Comparison of ENCODE assay signal across 34 cellular contexts in the genomic region with DNA sequence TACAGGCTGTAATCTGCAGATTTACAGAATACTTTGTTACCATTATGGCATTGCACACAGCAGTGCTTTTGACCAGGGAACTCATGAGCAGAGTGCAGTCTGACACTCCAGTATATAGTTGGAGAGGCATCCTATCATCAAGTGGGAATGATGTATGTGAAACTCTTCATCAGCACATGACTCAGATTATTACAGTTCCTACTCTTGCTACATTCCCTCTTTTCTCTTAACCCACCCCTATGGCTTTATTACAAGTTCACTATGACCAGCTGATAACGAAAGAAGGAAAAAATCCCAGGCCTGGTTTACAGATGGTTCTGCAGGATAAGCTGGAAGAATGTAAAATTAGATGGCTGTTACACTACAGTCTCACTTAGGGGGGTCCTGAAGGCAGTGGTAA.
"Had no signal": no experiment of that assay in that cellular context is flagged by ENCODE, and none has a peak within 500 bp of the region (broad histone marks: within the 10 kb centered on the region; RNA-seq: fewer than 3 reads in every experiment).

No MANE protein-coding gene starts in this region.

- H3K4me3 ChIP-seq: ascending aorta had no signal

- H3K27ac ChIP-seq: ascending aorta, VCaP had no signal

- H3K27me3 ChIP-seq: ascending aorta had no signal

- H3K4me1 ChIP-seq: ascending aorta had no signal

- H3K27ac Mint-ChIP-seq: activated B cell treated with CpG ODN at 0.5 μM for 24 hours; activated CD4-positive, alpha-beta memory T cell treated with anti-CD3 and anti-CD28 coated beads, Interleukin-2, amount 10 ng/mL, durations not matched to agents 7 days and 5 days; activated CD4-positive, alpha-beta T cell treated with anti-CD3 and anti-CD28 coated beads, Interleukin-2, amount 10 ng/mL, durations not matched to agents 7 days and 5 days; activated CD8-positive, alpha-beta memory T cell treated with anti-CD3 and anti-CD28 coated beads, Interleukin-2, amount 10 ng/mL, durations not matched to agents 7 days and 5 days; activated CD8-positive, alpha-beta T cell treated with anti-CD3 and anti-CD28 coated beads, Interleukin-2, amount 10 ng/mL, durations not matched to agents 7 days and 5 days; activated naive CD4-positive, alpha-beta T cell treated with anti-CD3 and anti-CD28 coated beads for 36 hours; activated naive CD4-positive, alpha-beta T cell treated with anti-CD3 and anti-CD28 coated beads, Interleukin-2, amount 50 U/mL, for 72 hours; activated naive CD8-positive, alpha-beta T cell treated with anti-CD3 and anti-CD28 coated beads for 36 hours; activated T-cell treated with anti-CD3 and anti-CD28 coated beads, Interleukin-2, amount 50 U/mL, for 24 hours; activated T-cell treated with anti-CD3 and anti-CD28 coated beads, Interleukin-2, amount 50 U/mL, for 72 hours; activated T-helper 1 cell treated with anti-CD3 and anti-CD28 coated beads, Interleukin-12 subunit alpha, Interleukin-12 subunit beta, Interleukin-2, Interleukin-4 antibody, amounts not matched to agents 30 ng/mL and 10 ng/mL and 1 ng/mL, durations not matched to agents 14 hours and 24 hours and 36 hours; activated T-helper 17 cell treated with anti-CD3 and anti-CD28 coated beads, Interleukin-2, amount 50 U/mL, for 72 hours; brain; T-helper 1 cell treated with Interleukin-12 subunit alpha and Interleukin-12 subunit beta and Interleukin-4 antibody, amounts not matched to agents 30 μg/mL and 1 μg/mL, for 36 hours; T-helper 2 cell treated with Interferon-gamma antibody and Interleukin-4, amounts not matched to agents 5 μg/mL and 100 μg/mL, for 36 hours had no signal

- FAIRE-seq: TTC549 had no signal

- H3K36me3 ChIP-seq: ascending aorta had no signal

- DNase-seq: activated B cell treated with CpG ODN at 0.5 μM for 24 hours; activated CD4-positive, alpha-beta memory T cell treated with anti-CD3 and anti-CD28 coated beads, Interleukin-2, amount 10 ng/mL, durations not matched to agents 7 days and 5 days; activated CD4-positive, alpha-beta T cell treated with anti-CD3 and anti-CD28 coated beads for 4 hours; activated CD4-positive, alpha-beta T cell treated with anti-CD3 and anti-CD28 coated beads, Interleukin-2, amount 10 ng/mL, durations not matched to agents 7 days and 5 days; activated CD4-positive, alpha-beta T cell treated with anti-CD3 and anti-CD28 coated beads, Interleukin-2, amount 50 U/mL, for 48 hours; activated CD4-positive, CD25-positive, alpha-beta regulatory T cell treated with anti-CD3 and anti-CD28 coated beads, Interleukin-2, amount 50 U/mL, for 72 hours; activated CD8-positive, alpha-beta memory T cell treated with anti-CD3 and anti-CD28 coated beads for 24 hours; activated CD8-positive, alpha-beta memory T cell treated with anti-CD3 and anti-CD28 coated beads, Interleukin-2, amount 10 ng/mL, durations not matched to agents 7 days and 5 days; activated CD8-positive, alpha-beta memory T cell treated with anti-CD3 and anti-CD28 coated beads, Interleukin-2, amount 50 U/mL, for 48 hours; activated CD8-positive, alpha-beta T cell treated with anti-CD3 and anti-CD28 coated beads, Interleukin-2, amount 10 ng/mL, durations not matched to agents 7 days and 5 days; activated effector memory CD4-positive, alpha-beta T cell treated with anti-CD3 and anti-CD28 coated beads, Interleukin-2, amount 50 U/mL, for 16 hours; activated gamma-delta T cell treated with Interleukin-2 at 50 U/mL for 16 hours; activated naive CD4-positive, alpha-beta T cell; activated naive CD4-positive, alpha-beta T cell treated with anti-CD3 and anti-CD28 coated beads for 36 hours; activated naive CD4-positive, alpha-beta T cell treated with anti-CD3 and anti-CD28 coated beads, Interleukin-2, amount 50 U/mL, for 16 hours; activated naive CD8-positive, alpha-beta T cell treated with anti-CD3 and anti-CD28 coated beads for 36 hours; activated T-cell treated with anti-CD3 and anti-CD28 coated beads, Interleukin-2, amount 50 U/mL, for 24 hours; activated T-cell treated with anti-CD3 and anti-CD28 coated beads, Interleukin-2, amount 50 U/mL, for 72 hours; amygdala; anterior cingulate cortex; central memory CD4-positive, alpha-beta T cell; SW 1271; T-helper 1 cell; T-helper 2 cell; T-helper 9 cell had no signal

- H3K27me3 Mint-ChIP-seq: activated B cell treated with CpG ODN at 0.5 μM for 24 hours; activated CD4-positive, alpha-beta memory T cell treated with anti-CD3 and anti-CD28 coated beads, Interleukin-2, amount 10 ng/mL, durations not matched to agents 7 days and 5 days; activated CD4-positive, alpha-beta T cell treated with anti-CD3 and anti-CD28 coated beads, Interleukin-2, amount 10 ng/mL, durations not matched to agents 7 days and 5 days; activated CD8-positive, alpha-beta memory T cell treated with anti-CD3 and anti-CD28 coated beads, Interleukin-2, amount 10 ng/mL, durations not matched to agents 7 days and 5 days; activated naive CD8-positive, alpha-beta T cell treated with anti-CD3 and anti-CD28 coated beads for 36 hours; activated T-cell treated with anti-CD3 and anti-CD28 coated beads, Interleukin-2, amount 50 U/mL, for 24 hours; activated T-helper 17 cell treated with anti-CD3 and anti-CD28 coated beads, Interleukin-2, amount 50 U/mL, for 72 hours; brain had no signal

- H3K4me3 Mint-ChIP-seq: activated B cell treated with CpG ODN at 0.5 μM for 24 hours; activated CD4-positive, alpha-beta memory T cell treated with anti-CD3 and anti-CD28 coated beads, Interleukin-2, amount 10 ng/mL, durations not matched to agents 7 days and 5 days; activated CD4-positive, alpha-beta T cell treated with anti-CD3 and anti-CD28 coated beads, Interleukin-2, amount 10 ng/mL, durations not matched to agents 7 days and 5 days; activated CD8-positive, alpha-beta memory T cell treated with anti-CD3 and anti-CD28 coated beads, Interleukin-2, amount 10 ng/mL, durations not matched to agents 7 days and 5 days; activated CD8-positive, alpha-beta T cell treated with anti-CD3 and anti-CD28 coated beads, Interleukin-2, amount 10 ng/mL, durations not matched to agents 7 days and 5 days; activated naive CD4-positive, alpha-beta T cell treated with anti-CD3 and anti-CD28 coated beads for 36 hours; activated naive CD8-positive, alpha-beta T cell treated with anti-CD3 and anti-CD28 coated beads for 36 hours; activated T-cell treated with anti-CD3 and anti-CD28 coated beads, Interleukin-2, amount 50 U/mL, for 24 hours; activated T-cell treated with anti-CD3 and anti-CD28 coated beads, Interleukin-2, amount 50 U/mL, for 72 hours; activated T-helper 1 cell treated with anti-CD3 and anti-CD28 coated beads, Interleukin-12 subunit alpha, Interleukin-12 subunit beta, Interleukin-2, Interleukin-4 antibody, amounts not matched to agents 30 ng/mL and 10 ng/mL and 1 ng/mL, durations not matched to agents 14 hours and 24 hours and 36 hours; activated T-helper 17 cell treated with anti-CD3 and anti-CD28 coated beads, Interleukin-2, amount 50 U/mL, for 72 hours; brain; T-helper 1 cell treated with Interleukin-12 subunit alpha and Interleukin-12 subunit beta and Interleukin-4 antibody, amounts not matched to agents 30 μg/mL and 1 μg/mL, for 36 hours; T-helper 2 cell treated with Interferon-gamma antibody and Interleukin-4, amounts not matched to agents 5 μg/mL and 100 μg/mL, for 36 hours had no signal

- H3K9me3 ChIP-seq: ascending aorta had no signal

- H3K9me3 Mint-ChIP-seq: activated B cell treated with CpG ODN at 0.5 μM for 24 hours; activated CD4-positive, alpha-beta memory T cell treated with anti-CD3 and anti-CD28 coated beads, Interleukin-2, amount 10 ng/mL, durations not matched to agents 7 days and 5 days; activated naive CD4-positive, alpha-beta T cell treated with anti-CD3 and anti-CD28 coated beads for 36 hours; activated naive CD8-positive, alpha-beta T cell treated with anti-CD3 and anti-CD28 coated beads for 36 hours; activated T-cell treated with anti-CD3 and anti-CD28 coated beads, Interleukin-2, amount 50 U/mL, for 24 hours; activated T-helper 1 cell treated with anti-CD3 and anti-CD28 coated beads, Interleukin-12 subunit alpha, Interleukin-12 subunit beta, Interleukin-2, Interleukin-4 antibody, amounts not matched to agents 30 ng/mL and 10 ng/mL and 1 ng/mL, durations not matched to agents 14 hours and 24 hours and 36 hours; T-helper 1 cell treated with Interleukin-12 subunit alpha and Interleukin-12 subunit beta and Interleukin-4 antibody, amounts not matched to agents 30 μg/mL and 1 μg/mL, for 36 hours; T-helper 2 cell treated with Interferon-gamma antibody and Interleukin-4, amounts not matched to agents 5 μg/mL and 100 μg/mL, for 36 hours had no signal

- H3K4me1 Mint-ChIP-seq: activated B cell treated with CpG ODN at 0.5 μM for 24 hours; activated CD4-positive, alpha-beta memory T cell treated with anti-CD3 and anti-CD28 coated beads, Interleukin-2, amount 10 ng/mL, durations not matched to agents 7 days and 5 days; activated CD4-positive, alpha-beta T cell treated with anti-CD3 and anti-CD28 coated beads, Interleukin-2, amount 10 ng/mL, durations not matched to agents 7 days and 5 days; activated CD8-positive, alpha-beta memory T cell treated with anti-CD3 and anti-CD28 coated beads, Interleukin-2, amount 10 ng/mL, durations not matched to agents 7 days and 5 days; activated naive CD8-positive, alpha-beta T cell treated with anti-CD3 and anti-CD28 coated beads for 36 hours; activated T-helper 17 cell treated with anti-CD3 and anti-CD28 coated beads, Interleukin-2, amount 50 U/mL, for 72 hours had no signal

- H3K36me3 Mint-ChIP-seq: activated CD8-positive, alpha-beta memory T cell treated with anti-CD3 and anti-CD28 coated beads, Interleukin-2, amount 10 ng/mL, durations not matched to agents 7 days and 5 days; activated naive CD4-positive, alpha-beta T cell treated with anti-CD3 and anti-CD28 coated beads, Interleukin-2, amount 50 U/mL, for 72 hours; activated naive CD8-positive, alpha-beta T cell treated with anti-CD3 and anti-CD28 coated beads for 36 hours; brain had no signal
